In the genomic region with DNA sequence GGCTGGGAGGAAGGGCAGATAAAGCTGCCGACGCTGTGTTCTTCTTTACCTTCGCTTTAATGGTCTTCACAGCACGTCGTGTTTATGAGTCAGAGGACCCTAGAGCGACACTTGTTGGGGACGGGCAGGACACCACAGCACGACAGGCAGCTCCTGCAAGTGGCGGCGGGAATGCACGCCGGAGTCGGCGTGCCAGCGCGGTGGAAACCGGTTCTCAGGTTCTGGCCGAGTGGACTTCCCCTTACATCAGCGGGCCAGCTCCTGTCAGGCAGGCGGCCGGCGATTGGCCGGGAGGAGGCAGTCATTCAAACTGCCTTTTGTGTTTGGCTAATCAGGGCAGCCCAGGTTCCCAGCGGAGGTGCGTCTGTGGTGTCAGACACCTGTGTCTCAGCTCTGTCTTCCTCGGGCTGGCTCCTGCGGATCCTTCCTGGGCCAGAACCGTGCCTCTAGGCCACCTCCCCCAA, we compare ENCODE assay signal across 8 cellular contexts.
DNase-seq lines count a peak whose midpoint lies in the region; ATAC-seq and TF ChIP-seq lines count a peak whose summit lies in the region.

No MANE protein-coding gene starts in this region.

- H3K36me3 Mint-ChIP-seq in activated T-cell treated with anti-CD3 and anti-CD28 coated beads, Interleukin-2, amount 50 U/mL, for 24 hours (ENCODE audit: low read depth) = no peaks in the 10 kb centered on the region
- H3K36me3 Mint-ChIP-seq in glutamatergic neuron (ENCODE audit: unreplicated experiment) (no peaks in the 10 kb centered on the region), nephron progenitor cell (ENCODE audit: low read depth) (no peaks in the 10 kb centered on the region)

- H3K4me1 Mint-ChIP-seq in activated T-cell treated with anti-CD3 and anti-CD28 coated beads, Interleukin-2, amount 50 U/mL, for 24 hours (ENCODE audit: low read depth) = peaks cover 8% of the 10 kb centered on the region
- H3K4me1 Mint-ChIP-seq in glutamatergic neuron (ENCODE audit: low read depth, unreplicated experiment) (peaks cover 7% of the 10 kb centered on the region), nephron progenitor cell (peaks cover 95% of the 10 kb centered on the region)

- peak; percentile 28 for DNase-seq in CD1c-positive myeloid dendritic cell (ENCODE audit: extremely low spot score)
- peak; percentile 95 for DNase-seq in LNCaP clone FGC (ENCODE audit: low read depth)
- DNase-seq in activated T-cell treated with anti-CD3 and anti-CD28 coated beads, Interleukin-2, amount 50 U/mL, for 24 hours = peak; percentile 43
- DNase-seq in glutamatergic neuron = peak; percentile 52
- DNase-seq in nephron progenitor cell = peak; percentile 80
- no peak for DNase-seq in OCI-M1 (lab: John Stamatoyannopoulos, UW)
- DNase-seq in foreskin fibroblast = no peak

- H3K27me3 Mint-ChIP-seq in activated T-cell treated with anti-CD3 and anti-CD28 coated beads, Interleukin-2, amount 50 U/mL, for 24 hours = peaks cover 84% of the 10 kb centered on the region
- no peaks in the 10 kb centered on the region for H3K27me3 Mint-ChIP-seq in glutamatergic neuron (ENCODE audit: unreplicated experiment)
- peaks cover 3% of the 10 kb centered on the region for H3K27me3 Mint-ChIP-seq in nephron progenitor cell (ENCODE audit: low read depth, poor library complexity)

- ATAC-seq in GM19395 (IDR thresholded peaks at IDR 0.05; ENCODE audit: unreplicated experiment) = peak; percentile 73

- H3K4me3 Mint-ChIP-seq in activated T-cell treated with anti-CD3 and anti-CD28 coated beads, Interleukin-2, amount 50 U/mL, for 24 hours = peak overlapping the region; percentile 62
- peak overlapping the region; percentile 78 for H3K4me3 Mint-ChIP-seq in glutamatergic neuron (ENCODE audit: unreplicated experiment)
- H3K4me3 Mint-ChIP-seq in nephron progenitor cell = peak overlapping the region; percentile 85

- H3K9me3 Mint-ChIP-seq in activated T-cell treated with anti-CD3 and anti-CD28 coated beads, Interleukin-2, amount 50 U/mL, for 24 hours = no peaks in the 10 kb centered on the region
- H3K9me3 Mint-ChIP-seq in glutamatergic neuron (ENCODE audit: unreplicated experiment) (no peaks in the 10 kb centered on the region), nephron progenitor cell (no peaks in the 10 kb centered on the region)

- TF ChIP-seq CTCF in LNCaP clone FGC (IDR thresholded peaks at IDR 0.05; ENCODE audit: control insufficient read depth, extremely low read depth, insufficient read depth) (peak; percentile 9; the same call in 1 of the 2 replicates), glutamatergic neuron (IDR thresholded peaks at IDR 0.05; ENCODE audit: partially characterized antibody, unreplicated experiment) (no peak), nephron progenitor cell (IDR thresholded peaks at IDR 0.05) (no peak), foreskin fibroblast (IDR thresholded peaks at IDR 0.05; ENCODE audit: low read depth, low read length) (no peak)

- H3K4me3 ChIP-seq in LNCaP clone FGC (ENCODE audit: low read depth, low read length) (peak overlapping the region; percentile 69), foreskin fibroblast (ENCODE audit: low read depth in 1 of 2, low read length in 2 of 2) (no peak overlapping the region)

- no peak overlapping the region for H3K27ac Mint-ChIP-seq in activated T-cell treated with anti-CD3 and anti-CD28 coated beads, Interleukin-2, amount 50 U/mL, for 24 hours
- H3K27ac Mint-ChIP-seq in glutamatergic neuron (ENCODE audit: unreplicated experiment) (no peak overlapping the region), nephron progenitor cell (peak overlapping the region; percentile 68)

Comparison
In these comparisons a context has a peak if more than half of its experiments do, and no peak if none do; other contexts are left out.
1. DNase-seq: peak in CD1c-positive myeloid dendritic cell (single experiment), LNCaP clone FGC (single experiment), activated T-cell treated with anti-CD3 and anti-CD28 coated beads, Interleukin-2, amount 50 U/mL, for 24 hours (single experiment), glutamatergic neuron (single experiment) and nephron progenitor cell (single experiment); none in OCI-M1 (single experiment) and foreskin fibroblast (0 of 2).
2. Peak in every context shown above with its lines, with median percentiles within 50 percentile points of each other: H3K4me3 Mint-ChIP-seq.